ENCODE assay signal across 2 cellular contexts in the genomic region with DNA sequence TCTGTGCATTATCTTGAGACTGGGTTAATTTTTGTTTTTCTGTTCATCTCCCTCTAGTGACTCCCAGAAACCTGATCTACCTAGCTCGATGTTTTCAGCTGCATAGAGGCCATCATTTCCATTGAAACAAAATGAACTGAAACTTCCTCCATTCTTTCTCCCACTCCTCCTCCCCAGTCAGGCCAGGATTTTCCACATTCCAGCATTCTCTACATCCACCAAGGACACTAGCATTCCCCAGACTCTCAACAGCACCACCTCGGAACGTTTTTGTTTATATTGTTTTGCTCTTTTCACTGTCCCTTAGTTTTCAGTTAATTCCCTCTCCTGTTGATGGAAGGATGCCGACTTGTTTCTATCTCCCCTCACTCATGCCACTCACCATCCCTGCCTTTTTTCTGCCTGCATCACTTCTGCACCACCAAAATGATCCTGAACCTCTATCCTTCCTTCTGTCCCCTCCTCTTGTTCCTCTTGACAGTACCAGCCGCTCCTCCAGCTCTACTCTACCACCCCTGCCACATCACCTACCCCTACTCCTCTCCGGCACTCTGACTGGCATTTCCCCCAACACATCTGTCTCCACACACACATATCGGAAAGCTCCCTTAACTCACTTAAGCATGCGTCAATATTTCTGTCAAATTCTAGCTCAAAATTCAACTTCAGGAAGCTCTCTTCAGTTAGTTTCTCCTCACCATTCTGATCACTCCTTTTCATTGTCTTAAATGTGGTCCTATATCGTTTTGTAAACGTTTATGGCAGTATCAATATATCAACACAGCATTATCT.
TF ChIP-seq lines count a peak whose summit lies in the region.

No MANE protein-coding gene starts in this region.

TF ChIP-seq in HepG2, 621 proteins besides CTCF, POLR2A, EP300 and RAD21:
- TF ChIP-seq ZNF496 (CRISPR knock-in tag; IDR thresholded peaks at IDR 0.05; ENCODE audit: insufficient replicate concordance) (no peak), ZNF7 (CRISPR knock-in tag; IDR thresholded peaks at IDR 0.05) (peak; percentile 90), ESRRA (CRISPR knock-in tag; IDR thresholded peaks at IDR 0.05; ENCODE audit: low read depth) (no peak), TEAD3 (CRISPR knock-in tag; optimal IDR thresholded peaks at IDR 0.05; ENCODE audit: borderline replicate concordance) (peak; percentile 76), SNAPC2 (CRISPR knock-in tag; IDR thresholded peaks at IDR 0.05) (0 out of 2 replicates have a peak, but pooled peaks have one; percentile 36)
TF ChIP-seq in HepG2: peak in this region for 3.

TF ChIP-seq in WTC11, 78 proteins besides CTCF, POLR2A, EP300 and RAD21:
- TF ChIP-seq ZNF317 (CRISPR knock-in tag; IDR thresholded peaks at IDR 0.05; ENCODE audit: borderline replicate concordance, low read depth) (no peak), CREB1 (CRISPR knock-in tag; IDR thresholded peaks at IDR 0.05) (no peak)
- TF ChIP-seq, protein P1, sequence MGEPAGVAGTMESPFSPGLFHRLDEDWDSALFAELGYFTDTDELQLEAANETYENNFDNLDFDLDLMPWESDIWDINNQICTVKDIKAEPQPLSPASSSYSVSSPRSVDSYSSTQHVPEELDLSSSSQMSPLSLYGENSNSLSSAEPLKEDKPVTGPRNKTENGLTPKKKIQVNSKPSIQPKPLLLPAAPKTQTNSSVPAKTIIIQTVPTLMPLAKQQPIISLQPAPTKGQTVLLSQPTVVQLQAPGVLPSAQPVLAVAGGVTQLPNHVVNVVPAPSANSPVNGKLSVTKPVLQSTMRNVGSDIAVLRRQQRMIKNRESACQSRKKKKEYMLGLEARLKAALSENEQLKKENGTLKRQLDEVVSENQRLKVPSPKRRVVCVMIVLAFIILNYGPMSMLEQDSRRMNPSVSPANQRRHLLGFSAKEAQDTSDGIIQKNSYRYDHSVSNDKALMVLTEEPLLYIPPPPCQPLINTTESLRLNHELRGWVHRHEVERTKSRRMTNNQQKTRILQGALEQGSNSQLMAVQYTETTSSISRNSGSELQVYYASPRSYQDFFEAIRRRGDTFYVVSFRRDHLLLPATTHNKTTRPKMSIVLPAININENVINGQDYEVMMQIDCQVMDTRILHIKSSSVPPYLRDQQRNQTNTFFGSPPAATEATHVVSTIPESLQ (CRISPR knock-in tag; IDR thresholded peaks at IDR 0.05): no peak
- TF ChIP-seq, protein P2, sequence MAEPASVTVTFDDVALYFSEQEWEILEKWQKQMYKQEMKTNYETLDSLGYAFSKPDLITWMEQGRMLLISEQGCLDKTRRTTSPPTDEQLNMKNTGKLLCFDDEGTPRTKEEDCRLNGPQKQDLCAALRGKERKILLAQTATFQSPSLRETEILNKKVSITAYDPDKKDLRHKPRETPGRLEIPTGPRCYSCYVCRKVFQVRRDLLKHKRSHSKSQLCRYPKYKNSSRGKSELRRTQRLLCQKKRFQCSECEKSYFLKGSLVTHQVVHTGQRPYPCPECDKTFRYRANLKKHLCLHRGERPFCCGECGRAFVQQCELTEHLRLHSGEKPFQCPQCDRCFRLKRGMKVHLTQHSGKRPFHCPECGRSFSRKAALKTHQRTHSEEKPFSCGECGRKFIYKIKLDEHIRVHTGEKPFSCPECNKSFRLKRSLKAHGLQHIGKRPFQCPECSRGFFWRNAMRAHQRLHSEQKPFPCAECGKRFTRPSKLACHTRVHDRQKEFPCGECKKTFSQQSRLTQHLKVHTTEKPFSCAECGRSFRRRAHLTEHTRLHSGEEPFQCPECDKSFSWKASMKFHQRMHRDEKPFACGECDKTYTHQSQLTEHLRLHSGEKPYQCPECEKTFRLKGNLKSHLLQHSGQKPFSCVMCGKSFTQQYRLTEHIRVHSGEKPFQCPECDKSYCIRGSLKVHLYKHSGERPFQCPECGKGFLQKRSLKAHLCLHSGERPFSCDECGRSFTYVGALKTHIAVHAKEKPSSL (CRISPR knock-in tag; conservative IDR thresholded peaks at IDR 0.05): no peak
TF ChIP-seq in WTC11: peak in this region for 0.
